8 cellular contexts compared by ENCODE assay signal in genomic region chr13:33146843-33147611, GRCh38.
DNase-seq lines count a peak whose midpoint lies in the region; ATAC-seq and TF ChIP-seq lines count a peak whose summit lies in the region.

No MANE protein-coding gene starts in this region.

- no peak overlapping the region for H2BK5ac ChIP-seq in trophoblast cell (ENCODE audit: low read depth, low read length, poor library complexity)

- H3K4me3 ChIP-seq in trophoblast cell (ENCODE audit: low read depth, low read length) (no peak overlapping the region), suprapubic skin (no peak overlapping the region)

- TF ChIP-seq POLR2A in suprapubic skin (IDR thresholded peaks at IDR 0.05) = no peak

- H3K4ac ChIP-seq in trophoblast cell (ENCODE audit: low read depth, low read length) = no peak overlapping the region

- no peak overlapping the region for H2AK5ac ChIP-seq in trophoblast cell (ENCODE audit: low read length)

- no peaks in the 10 kb centered on the region for H3K79me2 ChIP-seq in trophoblast cell (ENCODE audit: control insufficient read depth, insufficient read depth, low read length, poor library complexity)

- H3K23ac ChIP-seq in trophoblast cell (ENCODE audit: low read length) = no peak overlapping the region

- no peak for TF ChIP-seq EP300 in suprapubic skin (IDR thresholded peaks at IDR 0.05)

- no peak overlapping the region for H3K27ac ChIP-seq in trophoblast cell (ENCODE audit: low read depth, low read length)
- H3K27ac ChIP-seq in suprapubic skin = no peak overlapping the region

- TF ChIP-seq CTCF in suprapubic skin (IDR thresholded peaks at IDR 0.05) = no peak

- no peak overlapping the region for H3K9ac ChIP-seq in trophoblast cell (ENCODE audit: low read length)

- no peak overlapping the region for H2BK12ac ChIP-seq in trophoblast cell (ENCODE audit: low read length)

- H2BK120ac ChIP-seq in trophoblast cell (ENCODE audit: insufficient read depth, low read length, poor library complexity) = no peak overlapping the region

- no peak overlapping the region for H3K14ac ChIP-seq in trophoblast cell (ENCODE audit: low read length)

- H3K4me2 ChIP-seq in trophoblast cell (ENCODE audit: low read length) = no peak overlapping the region

- H3K9me3 ChIP-seq in trophoblast cell (ENCODE audit: insufficient read depth, low read depth, low read length) (no peaks in the 10 kb centered on the region), suprapubic skin (no peaks in the 10 kb centered on the region)

- H2AFZ ChIP-seq in trophoblast cell (ENCODE audit: insufficient read depth, low read length, poor library complexity) = no peak overlapping the region

- H3K4me1 ChIP-seq in trophoblast cell (ENCODE audit: control insufficient read depth in 1 of 2, insufficient read depth in 2 of 2, low read length in 2 of 2) = peaks cover 0 to 2% of the 10 kb centered on the region in 2 experiments
- no peaks in the 10 kb centered on the region for H3K4me1 ChIP-seq in suprapubic skin

- WGBS in trophoblast cell (ENCODE audit: extremely low coverage, insufficient coverage, insufficient read length) = no CpG with 5 or more reads among the region's 4 CpGs
- WGBS in suprapubic skin = 81% methylated on average over 4 of the region's 4 CpGs

- H3K36me3 ChIP-seq in trophoblast cell (ENCODE audit: control insufficient read depth in 1 of 2, insufficient read depth in 2 of 2, low read length in 2 of 2) (no peaks in the 10 kb centered on the region), suprapubic skin (peaks cover 3% of the 10 kb centered on the region)

- H3K18ac ChIP-seq in trophoblast cell (ENCODE audit: low read length) = no peak overlapping the region

- H4K12ac ChIP-seq in trophoblast cell (ENCODE audit: low read depth, low read length) = no peak overlapping the region

- no peak overlapping the region for H4K91ac ChIP-seq in trophoblast cell (ENCODE audit: low read depth, low read length)

- H3K79me1 ChIP-seq in trophoblast cell (ENCODE audit: low read length) = peaks cover 4% of the 10 kb centered on the region

- no peaks in the 10 kb centered on the region for H3K27me3 ChIP-seq in trophoblast cell (ENCODE audit: insufficient read depth, low read length)
- H3K27me3 ChIP-seq in suprapubic skin = no peaks in the 10 kb centered on the region

- no peak overlapping the region for H4K8ac ChIP-seq in trophoblast cell (ENCODE audit: low read depth, low read length)

- ATAC-seq in GM21529 (IDR thresholded peaks at IDR 0.05; ENCODE audit: unreplicated experiment) (peak; percentile 87), HG03159 (IDR thresholded peaks at IDR 0.05; ENCODE audit: unreplicated experiment) (peak; percentile 89)
- ATAC-seq in stimulated activated naive CD8-positive, alpha-beta T cell treated with anti-CD3 and anti-CD28 coated beads, Interleukin-15, Interleukin-2, amounts not matched to agents 100 U/mL and 50 U/mL, for 24 hours = peak; percentile 81

- peak in 2 of 3 donors; percentile 2 to 3 for DNase-seq in stimulated activated CD4-positive, alpha-beta T cell treated with anti-CD3 and anti-CD28 coated beads, Interleukin-12 subunit alpha, Interleukin-12 subunit beta, amount 100 ng/mL, for 48 hours (ENCODE audit: low read depth in 2 of 3, low spot score in 1 of 3)
- no peak for DNase-seq in stimulated activated CD4-positive, alpha-beta T cell treated with anti-CD3 and anti-CD28 coated beads, Interleukin-4, amount 100 ng/mL, for 24 hours
- DNase-seq in stimulated activated naive CD8-positive, alpha-beta T cell treated with anti-CD3 and anti-CD28 coated beads, Interleukin-15, Interleukin-2, amounts not matched to agents 100 U/mL and 50 U/mL, for 24 hours = no peak
- no peak for DNase-seq in trophoblast cell
- no peak for DNase-seq in inferior parietal cortex (ENCODE audit: extremely low spot score)
- DNase-seq in suprapubic skin (ENCODE audit: low spot score in 2 of 2) = no peak

Comparison
In these comparisons a context has a peak if more than half of its experiments do, and no peak if none do; other contexts are left out.
1. DNase-seq: peak in stimulated activated CD4-positive, alpha-beta T cell treated with anti-CD3 and anti-CD28 coated beads, Interleukin-12 subunit alpha, Interleukin-12 subunit beta, amount 100 ng/mL, for 48 hours (2 of 3); none in stimulated activated CD4-positive, alpha-beta T cell treated with anti-CD3 and anti-CD28 coated beads, Interleukin-4, amount 100 ng/mL, for 24 hours (single experiment), stimulated activated naive CD8-positive, alpha-beta T cell treated with anti-CD3 and anti-CD28 coated beads, Interleukin-15, Interleukin-2, amounts not matched to agents 100 U/mL and 50 U/mL, for 24 hours (single experiment), trophoblast cell (0 of 2), inferior parietal cortex (single experiment) and suprapubic skin (0 of 2).
2. Peak in every context shown above with its lines, with median percentiles within 50 percentile points of each other: ATAC-seq.